In the genomic region with DNA sequence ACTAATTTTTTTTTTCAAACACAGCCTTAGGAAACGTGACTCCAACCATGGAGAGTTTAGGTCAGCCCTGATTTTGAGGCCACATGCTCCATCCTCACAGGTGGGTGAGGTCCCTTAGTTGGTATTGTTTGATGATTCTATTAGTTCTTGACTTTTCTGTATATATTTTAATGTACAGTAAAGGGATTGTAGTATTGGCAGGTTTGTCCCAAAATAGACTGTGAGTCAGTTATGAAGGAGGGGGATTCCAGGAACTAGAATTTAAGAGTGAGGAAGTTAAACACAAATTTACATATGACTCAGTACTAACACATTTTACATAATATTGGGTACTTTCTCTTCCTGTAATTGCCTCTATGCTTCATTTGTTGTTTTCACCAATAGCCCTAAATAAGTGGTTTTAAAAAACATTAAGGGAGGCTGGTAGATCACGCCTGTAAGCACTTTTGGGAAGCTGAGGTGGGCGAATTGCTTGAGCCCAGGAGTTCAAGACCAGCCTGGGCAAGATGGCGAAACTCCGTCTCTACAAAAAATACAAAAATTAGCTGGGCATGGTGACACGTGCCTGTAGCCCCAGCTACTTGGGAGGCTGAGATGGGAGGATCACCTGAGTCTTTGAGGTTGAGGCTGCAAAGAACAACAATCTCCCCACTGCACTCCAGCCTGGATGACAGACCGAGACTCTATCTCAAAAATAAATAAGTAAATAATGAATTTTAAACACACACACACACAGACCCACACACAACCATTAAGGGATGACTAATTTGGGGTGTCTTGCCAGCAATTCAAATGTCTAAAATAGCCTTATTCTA, we compare ENCODE assay signal across 9 cellular contexts.
DNase-seq lines count a peak whose midpoint lies in the region; ATAC-seq and TF ChIP-seq lines count a peak whose summit lies in the region.
"Had no signal": no experiment of that assay in that cellular context is flagged by ENCODE, and none has a peak within 500 bp of the region (broad histone marks: within the 10 kb centered on the region; RNA-seq: fewer than 3 reads in every experiment).

No MANE protein-coding gene starts in this region.

- POLR2A ChIA-PET in naive thymus-derived CD8-positive, alpha-beta T cell (lab: Charles Lee), result interaction anchor here (1.6 kb wide), 1 partner anchor 60 kb away, joined by 3 read pairs; no protein-coding TSS in a partner anchor

- H3K36me3 ChIP-seq in testis (ENCODE audit: low read depth, missing control alignments), result no peaks in the 10 kb centered on the region
- H3K36me3 ChIP-seq: heart left ventricle had no signal

- intact Hi-C loops in testis (cut with DNase I; ENCODE audit: low total_unique reads), result no loop called here

- peaks cover 5 to 53% (median 38%) of the 10 kb centered on the region in 4 donors for H3K4me1 Mint-ChIP-seq in naive thymus-derived CD8-positive, alpha-beta T cell

- no peak overlapping the region for H3K4me3 ChIP-seq in testis
- H3K4me3 ChIP-seq: heart left ventricle had no signal

- peaks cover 6 to 23% of the 10 kb centered on the region in 2 donors for H3K36me3 Mint-ChIP-seq in activated naive CD4-positive, alpha-beta T cell treated with anti-CD3 and anti-CD28 coated beads, Interleukin-2, amount 50 U/mL, for 72 hours
- H3K36me3 Mint-ChIP-seq in naive thymus-derived CD8-positive, alpha-beta T cell, result no peaks in the 10 kb centered on the region

- peak; percentile 96 for ATAC-seq in GM21360 (IDR thresholded peaks at IDR 0.05; ENCODE audit: unreplicated experiment)
- peak; percentile 93 for ATAC-seq in HG03521 (IDR thresholded peaks at IDR 0.05; ENCODE audit: unreplicated experiment)
- peak; percentile 90 to 96 for ATAC-seq in activated naive CD4-positive, alpha-beta T cell treated with anti-CD3 and anti-CD28 coated beads, Interleukin-2, amount 50 U/mL, for 72 hours
- ATAC-seq in naive thymus-derived CD8-positive, alpha-beta T cell, result peak in 1 of 2 donors; percentile 10

- TF ChIP-seq CTCF in testis (IDR thresholded peaks at IDR 0.05), result no peak

- peak overlapping the region; percentile 37 to 84 for H3K27ac Mint-ChIP-seq in activated naive CD4-positive, alpha-beta T cell treated with anti-CD3 and anti-CD28 coated beads, Interleukin-2, amount 50 U/mL, for 72 hours
- peak overlapping the region in 6 of 10 donors; percentile 6 to 88 (median 68) for H3K27ac Mint-ChIP-seq in naive thymus-derived CD8-positive, alpha-beta T cell

- 89 to 93% methylated on average over 7 of the region's 7 CpGs for WGBS in testis, 2 donors

- DNase-seq in Daoy (ENCODE audit: low read depth) (peak; percentile 42), testis (no peak), DMS114 treated with DMSO at 0.1 percent for 48 hours (lab: John Stamatoyannopoulos, UW; ENCODE audit: unreplicated experiment) (no peak)
- DNase-seq in activated naive CD4-positive, alpha-beta T cell treated with anti-CD3 and anti-CD28 coated beads, Interleukin-2, amount 50 U/mL, for 72 hours (ENCODE audit: low spot score in 2 of 2), result peak in 1 of 2 donors; percentile 10
- DNase-seq in naive thymus-derived CD8-positive, alpha-beta T cell, result no peak
- no peak for DNase-seq in stimulated activated CD4-positive, alpha-beta T cell treated with anti-CD3 and anti-CD28 coated beads, Interleukin-4, amount 100 ng/mL, for 1 hour
- DNase-seq: heart left ventricle had no signal

- H3K4me3 Mint-ChIP-seq in naive thymus-derived CD8-positive, alpha-beta T cell, result peak overlapping the region in 3 of 10 donors; percentile 4 to 50 (median 24)

- peaks cover 4 to 13% of the 10 kb centered on the region in 2 donors for H3K9me3 Mint-ChIP-seq in activated naive CD4-positive, alpha-beta T cell treated with anti-CD3 and anti-CD28 coated beads, Interleukin-2, amount 50 U/mL, for 72 hours
- H3K9me3 Mint-ChIP-seq in naive thymus-derived CD8-positive, alpha-beta T cell, result peaks cover 0 to 1% (median 0%) of the 10 kb centered on the region in 9 donors

- no peaks in the 10 kb centered on the region for H3K27me3 ChIP-seq in testis
- H3K27me3 ChIP-seq: heart left ventricle had no signal

- H3K4me1 ChIP-seq in testis, result no peaks in the 10 kb centered on the region

- no peaks in the 10 kb centered on the region for H3K27me3 Mint-ChIP-seq in naive thymus-derived CD8-positive, alpha-beta T cell

- no peak for TF ChIP-seq POLR2A in testis (IDR thresholded peaks at IDR 0.05)

- no peaks in the 10 kb centered on the region for H3K9me3 ChIP-seq in testis
- H3K9me3 ChIP-seq: heart left ventricle had no signal

- no peak overlapping the region for H3K27ac ChIP-seq in testis
